ENCODE assay signal across 11 cellular contexts in genomic region chr20:13684566-13685222, GRCh38. TPM values are rescaled to one million over a fixed set of nuclear protein-coding genes. Genes with fewer than 3 reads are reported as not detected.
A peak's percentile ranks its signal among the peaks of the same experiment; 100 is the strongest.
DNase-seq lines count a peak whose midpoint lies in the region; ATAC-seq, FAIRE-seq and TF ChIP-seq lines count a peak whose summit lies in the region.
"Had no signal": no experiment of that assay in that cellular context is flagged by ENCODE, and none has a peak within 500 bp of the region (broad histone marks: within the 10 kb centered on the region; RNA-seq: fewer than 3 reads in every experiment).

No MANE protein-coding gene starts in this region.

- no peaks in the 10 kb centered on the region for H3K79me2 ChIP-seq in K562 (ENCODE audit: control insufficient read depth, insufficient read depth, low read length)
- no peaks in the 10 kb centered on the region for H3K79me2 ChIP-seq in MM.1S (ENCODE audit: low read length)

- H3K9me1 ChIP-seq in K562 (ENCODE audit: control insufficient read depth, insufficient read depth, low read length) = no peaks in the 10 kb centered on the region

- TF ChIP-seq CTCF in K562 (IDR thresholded peaks at IDR 0.05 in 2 of 3, conservative IDR thresholded peaks at IDR 0.05 in 1 of 3; ENCODE audit: insufficient read depth in 2 of 3, low read depth in 1 of 3, low read length in 3 of 3) (no peak), MM.1S (IDR thresholded peaks at IDR 0.05; ENCODE audit: low read length) (no peak)

- no peak overlapping the region for H2AFZ ChIP-seq in K562 (ENCODE audit: low read depth, low read length)
- H2AFZ ChIP-seq in MM.1S (ENCODE audit: low read length) = no peak overlapping the region

- H3F3A ChIP-seq in MM.1S (ENCODE audit: insufficient read depth, low read length) = no peaks in the 10 kb centered on the region

- in situ Hi-C loops in K562 (cut with MboI) = no loop called here

- H3K36me3 ChIP-seq in K562 (ENCODE audit: control insufficient read depth, insufficient read depth, low read length) (no peaks in the 10 kb centered on the region), MM.1S (replicated peaks; ENCODE audit: insufficient read depth, low read length) (no peaks in the 10 kb centered on the region)
- H3K36me3 ChIP-seq: left ventricle myocardium inferior, upper lobe of right lung had no signal

- H3K4me3 ChIP-seq in K562 (no peak overlapping the region), MM.1S (ENCODE audit: low read length) (no peak overlapping the region)
- H3K4me3 ChIP-seq: left ventricle myocardium inferior, upper lobe of right lung had no signal

- H3K27me3 ChIP-seq in K562 (ENCODE audit: control insufficient read depth in 2 of 2, insufficient read depth in 2 of 2, low read length in 2 of 2) (no peaks in the 10 kb centered on the region; a peak in 1 of 5 replicates), MM.1S (replicated peaks; ENCODE audit: insufficient read depth, low read length) (no peaks in the 10 kb centered on the region)
- H3K27me3 ChIP-seq: upper lobe of right lung had no signal

- TF ChIP-seq EP300 in K562 (IDR thresholded peaks at IDR 0.05; ENCODE audit: low read length) = no peak

- BruUV-seq in K562 (replicated peaks; lab: Mats Ljungman, UMichigan) = no TSS peak

- 2% methylated on average over 5 of the region's 5 CpGs for whole genome bisulfite sequencing in K562 (ENCODE audit: insufficient coverage, low coverage, missing lambda C conversion rate)

- POLR2A ChIA-PET in K562 (lab: Yijun Ruan, JAX) = no interaction called here

- H3K4me2 ChIP-seq in K562 (ENCODE audit: insufficient read depth, low read length) (no peak overlapping the region), MM.1S (ENCODE audit: low read depth, low read length) (no peak overlapping the region)

- H3K9me2 ChIP-seq in MM.1S (replicated peaks; ENCODE audit: insufficient read depth, low read length) = no peaks in the 10 kb centered on the region

- no peak for FAIRE-seq in K562 (lab: Jason Lieb, UNC)

- no peak overlapping the region for H3K27ac ChIP-seq in K562 (ENCODE audit: extremely low read depth, low read depth, low read length)
- no peak overlapping the region for H3K27ac ChIP-seq in MM.1S (ENCODE audit: low read length)
- H3K27ac ChIP-seq: left ventricle myocardium inferior, upper lobe of right lung had no signal

- CTCF ChIA-PET in K562 (lab: Yijun Ruan, JAX; ENCODE audit: low intra/inter-chr PET ratio) = no interaction called here

- H3K9me3 ChIP-seq in K562 (replicated peaks; ENCODE audit: control insufficient read depth, insufficient read depth, low read depth, low read length) (no peaks in the 10 kb centered on the region), MM.1S (replicated peaks; ENCODE audit: insufficient read depth, low read length) (no peaks in the 10 kb centered on the region)
- H3K9me3 ChIP-seq: left ventricle myocardium inferior, upper lobe of right lung had no signal

- DNase-seq in K562 (ENCODE audit: extremely low read depth in 1 of 4, low spot score in 3 of 4) = peak in 1 of 4 experiments; percentile 18
- DNase-seq in stimulated activated CD4-positive, alpha-beta T cell treated with anti-CD3 and anti-CD28 coated beads, Interleukin-2, amount 100 ng/mL, for 48 hours = no peak
- no peak for DNase-seq in MM.1S
- DNase-seq in medulla oblongata (ENCODE audit: extremely low spot score) = no peak
- DNase-seq in COLO668 (lab: John Stamatoyannopoulos, UW; ENCODE audit: unreplicated experiment) = no peak
- DNase-seq: left ventricle myocardium inferior, upper lobe of right lung had no signal

- intact Hi-C loops in K562 (cut with micrococcal nuclease) = no loop called here

- H3K4me1 ChIP-seq in K562 (replicated peaks in 1 of 2; ENCODE audit: control insufficient read depth in 2 of 2, insufficient read depth in 2 of 2, low read length in 2 of 2) (no peaks in the 10 kb centered on the region; a peak in 1 of 5 replicates), MM.1S (ENCODE audit: low read length) (no peaks in the 10 kb centered on the region)
- H3K4me1 ChIP-seq: left ventricle myocardium inferior, upper lobe of right lung had no signal

- no peak for TF ChIP-seq RAD21 in K562 (CRISPR knock-in tag; conservative IDR thresholded peaks at IDR 0.05 in 1 of 2, IDR thresholded peaks at IDR 0.05 in 1 of 2)

- TF ChIP-seq POLR2A in K562 (conservative IDR thresholded peaks at IDR 0.05) = no peak

- no peak overlapping the region for H3K9ac ChIP-seq in K562 (ENCODE audit: insufficient read depth in 1 of 2, low read depth in 2 of 2, low read length in 2 of 2)
- no peak overlapping the region for H3K9ac ChIP-seq in MM.1S (ENCODE audit: low read length)

- H4K20me1 ChIP-seq in K562 (replicated peaks; ENCODE audit: control insufficient read depth, insufficient read depth, low read length) (no peaks in the 10 kb centered on the region), MM.1S (ENCODE audit: insufficient read depth, low read length) (no peaks in the 10 kb centered on the region)

- ATAC-seq in GM18517 (IDR thresholded peaks at IDR 0.05; ENCODE audit: unreplicated experiment) = peak; percentile 58
- peak; percentile 75 for ATAC-seq in GM21723 (IDR thresholded peaks at IDR 0.05; ENCODE audit: unreplicated experiment)
- ATAC-seq in HG03521 (IDR thresholded peaks at IDR 0.05; ENCODE audit: unreplicated experiment) = peak; percentile 56
- no peak for ATAC-seq in K562
- ATAC-seq: SK-N-SH treated with all-trans-retinoic acid at 6 μM for 48 hours, upper lobe of right lung had no signal

TF ChIP-seq in K562, 482 proteins besides CTCF, POLR2A, EP300 and RAD21 (continues in another document):
- no peak for TF ChIP-seq SLC30A9 (CRISPR knock-in tag; IDR thresholded peaks at IDR 0.05)
- no peak for TF ChIP-seq DNMT1 (IDR thresholded peaks at IDR 0.05)
- TF ChIP-seq NCOA2 (IDR thresholded peaks at IDR 0.05; ENCODE audit: partially characterized antibody in 2 of 2) = no peak
- TF ChIP-seq TAF9B (IDR thresholded peaks at IDR 0.05; ENCODE audit: partially characterized antibody) = no peak
- TF ChIP-seq ZNF445 (CRISPR knock-in tag; IDR thresholded peaks at IDR 0.05; ENCODE audit: low read depth) = no peak
- peak; percentile 56; the same call in 1 of the 2 replicates for TF ChIP-seq CBFA2T2 (conservative IDR thresholded peaks at IDR 0.05)
- TF ChIP-seq ZNF77 (CRISPR knock-in tag; IDR thresholded peaks at IDR 0.05) = no peak

RNA-seq across cellular contexts. Expression of gene TASP1, which starts 46.0 kb away (rescaled TPM):
- 24.9 and 39.3 TPM in 2 replicates for total RNA-seq in K562 (2011; cell fraction: chromatin; rRNA removed; ENCODE audit: low replicate concordance)
- 9.3 and 14.9 TPM in 2 replicates for total RNA-seq in K562 (2011; cell fraction: nucleolus; rRNA removed)
- 16.5 and 18.9 TPM in 2 replicates for total RNA-seq in K562 (2011; cell fraction: nucleoplasm; rRNA removed)
- total RNA-seq in K562 (2014; rRNA removed) (5.1 and 5.2 TPM in 2 replicates), K562 (2014; rRNA removed; fragmentation: Illumina TruSeq; extraction: Trizol) (7.1 and 8.3 TPM in 2 replicates), K562 (2015; rRNA removed; fragmentation: Illumina TruSeq; extraction: Trizol) (5.4 and 6.4 TPM in 2 replicates), K562 (2021) (5.4 and 5.9 TPM in 2 replicates)
- polyA plus RNA-seq in K562 (2011; rRNA removed) (8.3 and 11.4 TPM in 2 replicates), K562 (2014; fragmentation: Illumina TruSeq; extraction: Trizol) (3.7 and 4.6 TPM in 2 replicates), K562 (2014; fragmentation: Nextera tagmentation; extraction: Ambion mirVana) (10 to 100 TPM in 1 of 2 experiments, 1 to 10 TPM in 1; 8.6 to 10.6 TPM), K562 (2014; rRNA removed) (5.1 and 6.4 TPM in 2 replicates)
- polyA plus RNA-seq in K562 (2011; cell fraction: cytosol; rRNA removed) = 1.9 and 5.8 TPM in 2 replicates
- polyA plus RNA-seq in K562 (2011; cell fraction: nucleus; rRNA removed) = 7.0 and 14.3 TPM in 2 replicates
- 4.4 TPM in 2 replicates for polyA plus RNA-seq in K562 (2012)
- polyA minus RNA-seq in K562 (2011; rRNA and poly(A)+ RNA removed) = 18.3 and 40.1 TPM in 2 replicates
- 2.8 and 8.0 TPM in 2 replicates for polyA minus RNA-seq in K562 (2011; cell fraction: cytosol; rRNA and poly(A)+ RNA removed)
- polyA minus RNA-seq in K562 (2011; cell fraction: nucleus; rRNA and poly(A)+ RNA removed) = 19.5 and 53.2 TPM in 2 replicates
